9 cellular contexts compared by ENCODE assay signal in the genomic region with DNA sequence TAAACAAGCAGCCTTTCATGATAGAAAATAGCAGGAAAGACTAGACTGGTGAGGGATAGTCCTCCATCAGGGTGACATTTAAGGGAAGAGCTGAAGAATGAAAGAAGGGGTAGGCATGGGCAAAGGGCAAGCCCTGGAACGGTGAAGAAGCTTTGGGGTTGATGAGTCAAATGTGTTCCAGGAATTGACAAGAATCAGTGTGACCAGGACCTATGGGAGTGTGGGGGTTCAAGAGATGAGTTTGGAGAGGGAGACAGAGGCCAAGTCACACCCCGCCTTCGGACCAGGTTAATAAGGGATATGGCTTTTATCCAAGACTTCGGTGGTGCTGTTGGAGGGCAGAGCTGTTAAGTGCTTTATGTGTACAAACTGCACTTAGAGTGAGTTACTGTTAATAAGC. TPM values are rescaled to one million over a fixed set of nuclear protein-coding genes. Genes with fewer than 3 reads are reported as not detected.
A peak's percentile ranks its signal among the peaks of the same experiment; 100 is the strongest.
DNase-seq lines count a peak whose midpoint lies in the region; ATAC-seq, FAIRE-seq and TF ChIP-seq lines count a peak whose summit lies in the region.
"Had no signal": no experiment of that assay in that cellular context is flagged by ENCODE, and none has a peak within 500 bp of the region (broad histone marks: within the 10 kb centered on the region; RNA-seq: fewer than 3 reads in every experiment).

No MANE protein-coding gene starts in this region.

- H3K27me3 Mint-ChIP-seq in naive thymus-derived CD8-positive, alpha-beta T cell = no peaks in the 10 kb centered on the region

- peaks cover 4% of the 10 kb centered on the region; the same call in 1 of the 2 replicates for H3K9me3 ChIP-seq in AG04450 (ENCODE audit: control insufficient read depth, insufficient read depth, low read length)

- DNase-seq in AG04450 (ENCODE audit: low read depth, low spot score) (no peak), coronary artery (ENCODE audit: low spot score) (no peak), NCI-H2171 treated with DMSO at 0.1 percent for 48 hours (lab: John Stamatoyannopoulos, UW) (no peak), GM19239 (ENCODE audit: insufficient read length, low spot score) (no peak), DMS79 (lab: John Stamatoyannopoulos, UW) (no peak)
- no peak for DNase-seq in naive thymus-derived CD8-positive, alpha-beta T cell
- DNase-seq: NCI-H1436 had no signal

- H3K27me3 ChIP-seq in AG04450 (ENCODE audit: control insufficient read depth, insufficient read depth, low read length) (no peaks in the 10 kb centered on the region), KMS-11 (ENCODE audit: insufficient read depth, low read depth) (no peaks in the 10 kb centered on the region)

- ATAC-seq in naive thymus-derived CD8-positive, alpha-beta T cell = no peak
- ATAC-seq in GM21619 (IDR thresholded peaks at IDR 0.05; ENCODE audit: unreplicated experiment) = no peak

- POLR2A ChIA-PET in AG04450 (lab: Yijun Ruan, JAX) = no interaction called here
- POLR2A ChIA-PET in naive thymus-derived CD8-positive, alpha-beta T cell (lab: Charles Lee) = interaction anchor here (1.4 kb wide), 1 partner anchor 11 kb away, joined by 3 read pairs; a partner anchor contains a TSS

- H3K4me1 Mint-ChIP-seq in naive thymus-derived CD8-positive, alpha-beta T cell = peaks cover 16 to 55% (median 39%) of the 10 kb centered on the region in 4 donors

- peaks cover 4% of the 10 kb centered on the region; the same call in 1 of the 2 replicates for H4K20me1 ChIP-seq in KMS-11 (ENCODE audit: insufficient read depth)

- no peak for TF ChIP-seq CTCF in AG04450 (IDR thresholded peaks at IDR 0.05; ENCODE audit: low read depth, low read length)
- TF ChIP-seq CTCF in KMS-11 (conservative IDR thresholded peaks at IDR 0.05; ENCODE audit: low read depth, low read length) = no peak
- no peak for TF ChIP-seq CTCF in coronary artery (IDR thresholded peaks at IDR 0.05)

- peak overlapping the region; percentile 93 for H3K9ac ChIP-seq in KMS-11

- H3K4me3 Mint-ChIP-seq in naive thymus-derived CD8-positive, alpha-beta T cell = peak overlapping the region; percentile 81 to 92 (median 87)

- peaks cover 33% of the 10 kb centered on the region for H3K4me1 ChIP-seq in KMS-11 (ENCODE audit: low read depth, poor library complexity, severe bottlenecking)

- no peaks in the 10 kb centered on the region for H3K9me3 Mint-ChIP-seq in naive thymus-derived CD8-positive, alpha-beta T cell

- CTCF ChIA-PET in AG04450 (lab: Charles Lee) = no interaction called here

- H3K4me3 ChIP-seq in AG04450 (ENCODE audit: low read depth, low read length) = peak overlapping the region; percentile 95
- no peak overlapping the region for H3K4me3 ChIP-seq in KMS-11 (IDR thresholded peaks at IDR 0.05; ENCODE audit: insufficient read depth, low read depth, low read length)
- H3K4me3 ChIP-seq in coronary artery = peak overlapping the region; percentile 97

- no peak overlapping the region for H3K27ac ChIP-seq in AG04450 (ENCODE audit: low read depth, low read length)
- H3K27ac ChIP-seq in KMS-11 = peak overlapping the region; percentile 67; the same call in 1 of the 2 replicates
- no peak overlapping the region for H3K27ac ChIP-seq in coronary artery

- no peak for FAIRE-seq in GM19239 (lab: Jason Lieb, UNC)

- peaks cover 0 to 57% (median 5%) of the 10 kb centered on the region in 3 donors for H3K36me3 Mint-ChIP-seq in naive thymus-derived CD8-positive, alpha-beta T cell

- H3K79me2 ChIP-seq in KMS-11 (ENCODE audit: insufficient read depth, low read depth) = peaks cover 52% of the 10 kb centered on the region

- H3K36me3 ChIP-seq in KMS-11 (ENCODE audit: insufficient read depth) = no peaks in the 10 kb centered on the region; the same call in 1 of the 2 replicates

- no peak overlapping the region for H2AFZ ChIP-seq in KMS-11 (ENCODE audit: low read depth)

- H3K27ac Mint-ChIP-seq in naive thymus-derived CD8-positive, alpha-beta T cell = peak overlapping the region; percentile 44 to 96 (median 94)

- H3K4me2 ChIP-seq in KMS-11 = peak overlapping the region; percentile 98

RNA-seq across cellular contexts. Expression of a gene that starts 0.9 kb away (rescaled TPM):
- 53.8 and 65.8 TPM in 2 replicates for polyA plus RNA-seq in AG04450 (2011; rRNA removed)
- polyA minus RNA-seq in AG04450 (2011; rRNA and poly(A)+ RNA removed) = 33.4 and 33.7 TPM in 2 replicates
- total RNA-seq in naive thymus-derived CD8-positive, alpha-beta T cell = 10 to 100 TPM; 67.8 to 73.2 TPM
- 10 to 100 TPM; 37.0 to 47.0 (median 42.1) TPM for polyA plus RNA-seq in naive thymus-derived CD8-positive, alpha-beta T cell

RNA-seq across cellular contexts. Expression of a gene that starts 0.9 kb away (rescaled TPM):
- polyA plus RNA-seq in AG04450 (2011; rRNA removed) = 31.5 and 33.8 TPM in 2 replicates
- polyA minus RNA-seq in AG04450 (2011; rRNA and poly(A)+ RNA removed) = 15.0 and 21.7 TPM in 2 replicates
- total RNA-seq in naive thymus-derived CD8-positive, alpha-beta T cell = 10 to 100 TPM; 88.1 to 96.0 TPM
- 10 to 100 TPM in 2 of 3 donors, 1 to 10 TPM in 1; 9.7 to 16.8 (median 11.4) TPM for polyA plus RNA-seq in naive thymus-derived CD8-positive, alpha-beta T cell

RNA-seq across cellular contexts. Expression of a gene that starts 11.4 kb away (rescaled TPM):
- polyA plus RNA-seq in AG04450 (2011; rRNA removed) = 2.2 and 2.4 TPM in 2 replicates
- polyA minus RNA-seq in AG04450 (2011; rRNA and poly(A)+ RNA removed) = 3.4 and 5.4 TPM in 2 replicates
- total RNA-seq in naive thymus-derived CD8-positive, alpha-beta T cell = 10 to 100 TPM; 13.7 to 15.6 TPM
- 1 to 10 TPM in 2 of 3 donors, under 1 TPM in 1; 0.90 to 2.0 (median 1.3) TPM for polyA plus RNA-seq in naive thymus-derived CD8-positive, alpha-beta T cell

RNA-seq across cellular contexts. Expression of a gene that starts 28.3 kb away (rescaled TPM):
- 4.3 and 5.2 TPM in 2 replicates for polyA plus RNA-seq in AG04450 (2011; rRNA removed)
- 4.0 and 4.9 TPM in 2 replicates for polyA minus RNA-seq in AG04450 (2011; rRNA and poly(A)+ RNA removed)
- 10 to 100 TPM; 26.4 to 27.3 TPM for total RNA-seq in naive thymus-derived CD8-positive, alpha-beta T cell
- polyA plus RNA-seq in naive thymus-derived CD8-positive, alpha-beta T cell = 1 to 10 TPM in 2 of 3 donors, under 1 TPM in 1; 0.90 to 4.4 (median 2.1) TPM

RNA-seq across cellular contexts. Expression of a gene that starts 37.9 kb away (rescaled TPM):
- polyA plus RNA-seq in AG04450 (2011; rRNA removed) = 0.63 and 0.93 TPM in 2 replicates
- 0.51 and 0.87 TPM in 2 replicates for polyA minus RNA-seq in AG04450 (2011; rRNA and poly(A)+ RNA removed)
- under 1 TPM; 0.70 to 0.85 TPM for total RNA-seq in naive thymus-derived CD8-positive, alpha-beta T cell
- under 1 TPM; 0.08 to 0.21 (median 0.12) TPM for polyA plus RNA-seq in naive thymus-derived CD8-positive, alpha-beta T cell
